Comparison of ENCODE assay signal across 9 cellular contexts in genomic region chr15:74958320-74958907, GRCh38. TPM values are rescaled to one million over a fixed set of nuclear protein-coding genes. Genes with fewer than 3 reads are reported as not detected.
DNase-seq lines count a peak whose midpoint lies in the region; ATAC-seq and TF ChIP-seq lines count a peak whose summit lies in the region.
"Had no signal": no experiment of that assay in that cellular context is flagged by ENCODE, and none has a peak within 500 bp of the region (broad histone marks: within the 10 kb centered on the region; RNA-seq: fewer than 3 reads in every experiment).

No MANE protein-coding gene starts in this region.

- H2AFZ ChIP-seq in trophoblast cell (ENCODE audit: insufficient read depth, low read length, poor library complexity) = no peak overlapping the region

- H3K79me1 ChIP-seq in trophoblast cell (ENCODE audit: low read length) = no peaks in the 10 kb centered on the region

- H3K79me2 ChIP-seq in trophoblast cell (ENCODE audit: control insufficient read depth, insufficient read depth, low read length, poor library complexity) = no peaks in the 10 kb centered on the region

- H4K91ac ChIP-seq in trophoblast cell (ENCODE audit: low read depth, low read length) = no peak overlapping the region

- H2AK5ac ChIP-seq in trophoblast cell (ENCODE audit: low read length) = no peak overlapping the region

- H3K9me3 ChIP-seq in RWPE2 (ENCODE audit: severe bottlenecking) (no peaks in the 10 kb centered on the region), trophoblast cell (ENCODE audit: insufficient read depth, low read depth, low read length) (peaks cover 4% of the 10 kb centered on the region), MG63 (no peaks in the 10 kb centered on the region)

- ATAC-seq in RWPE2 (ENCODE audit: low read depth) (no peak), GM19351 (IDR thresholded peaks at IDR 0.05; ENCODE audit: unreplicated experiment) (no peak), GM21367 (IDR thresholded peaks at IDR 0.05; ENCODE audit: unreplicated experiment) (no peak)

- no peak overlapping the region for H3K4ac ChIP-seq in trophoblast cell (ENCODE audit: low read depth, low read length)

- H3K4me3 ChIP-seq in RWPE2 (ENCODE audit: severe bottlenecking) (no peak overlapping the region), trophoblast cell (ENCODE audit: low read depth, low read length) (no peak overlapping the region), MG63 (no peak overlapping the region)

- peak; percentile 53 for DNase-seq in NCI-H2227 (lab: John Stamatoyannopoulos, UW; ENCODE audit: unreplicated experiment)
- DNase-seq in NCI-H2227 treated with DMSO at 0.1 percent for 48 hours (lab: John Stamatoyannopoulos, UW) = no peak
- peak; percentile 77 for DNase-seq in RWPE2 (ENCODE audit: low spot score)
- peak; percentile 43 for DNase-seq in glomerular visceral epithelial cell (ENCODE audit: extremely low spot score)
- peak; percentile 41 to 70 for DNase-seq in trophoblast cell
- no peak for DNase-seq in MG63

- H3K4me1 ChIP-seq in RWPE2 (ENCODE audit: insufficient read depth, poor library complexity, severe bottlenecking) (peaks cover 20% of the 10 kb centered on the region), trophoblast cell (ENCODE audit: control insufficient read depth in 1 of 2, insufficient read depth in 2 of 2, low read length in 2 of 2) (peaks cover 13 to 14% of the 10 kb centered on the region in 2 experiments)

- H2BK12ac ChIP-seq in trophoblast cell (ENCODE audit: low read length) = no peak overlapping the region

- no peak overlapping the region for H3K23ac ChIP-seq in trophoblast cell (ENCODE audit: low read length)

- H4K8ac ChIP-seq in trophoblast cell (ENCODE audit: low read depth, low read length) = no peak overlapping the region

- H2BK120ac ChIP-seq in trophoblast cell (ENCODE audit: insufficient read depth, low read length, poor library complexity) = no peak overlapping the region

- H3K36me3 ChIP-seq in RWPE2 (ENCODE audit: low read depth) (no peaks in the 10 kb centered on the region), trophoblast cell (ENCODE audit: control insufficient read depth in 1 of 2, insufficient read depth in 2 of 2, low read length in 2 of 2) (no peaks in the 10 kb centered on the region), MG63 (no peaks in the 10 kb centered on the region; the same call in 1 of the 2 replicates)

- H3K4me2 ChIP-seq in trophoblast cell (ENCODE audit: low read length) = peak overlapping the region; percentile 19

- no peak overlapping the region for H3K14ac ChIP-seq in trophoblast cell (ENCODE audit: low read length)

- no CpG with 5 or more reads among the region's 28 CpGs for WGBS in trophoblast cell (ENCODE audit: extremely low coverage, insufficient coverage, insufficient read length)

- no peak overlapping the region for H4K12ac ChIP-seq in trophoblast cell (ENCODE audit: low read depth, low read length)

- H3K18ac ChIP-seq in trophoblast cell (ENCODE audit: low read length) = no peak overlapping the region

- H3K27ac ChIP-seq in RWPE2 (ENCODE audit: poor library complexity, severe bottlenecking) (no peak overlapping the region), trophoblast cell (ENCODE audit: low read depth, low read length) (no peak overlapping the region)
- H3K27ac ChIP-seq: C4-2B had no signal

- H3K27me3 ChIP-seq in RWPE2 (ENCODE audit: insufficient read depth, poor library complexity, severe bottlenecking) (no peaks in the 10 kb centered on the region), trophoblast cell (ENCODE audit: insufficient read depth, low read length) (peaks cover 55% of the 10 kb centered on the region), MG63 (no peaks in the 10 kb centered on the region)

- no peak overlapping the region for H2BK5ac ChIP-seq in trophoblast cell (ENCODE audit: low read depth, low read length, poor library complexity)

- TF ChIP-seq CTCF in RWPE2 (IDR thresholded peaks at IDR 0.05; ENCODE audit: poor library complexity, severe bottlenecking) = no peak

- H3K9ac ChIP-seq in trophoblast cell (ENCODE audit: low read length) = no peak overlapping the region

RNA-seq across cellular contexts. Expression of gene RPP25, which starts 1.8 kb away (rescaled TPM):
- 0.19 and 0.22 TPM in 2 replicates for polyA plus RNA-seq in trophoblast cell (2013)
- 9.7 and 19.0 TPM in 2 replicates for total RNA-seq in MG63 (2014; rRNA removed; shearing (Covaris generic); ENCODE audit: low replicate concordance)

RNA-seq across cellular contexts. Expression of gene COX5A, which starts 20.5 kb away (rescaled TPM):
- 295 and 305 TPM in 2 replicates for polyA plus RNA-seq in trophoblast cell (2013)
- 343 and 426 TPM in 2 replicates for total RNA-seq in MG63 (2014; rRNA removed; shearing (Covaris generic); ENCODE audit: low replicate concordance)

RNA-seq across cellular contexts. Expression of gene SCAMP5, which starts 36.9 kb away (rescaled TPM):
- polyA plus RNA-seq in trophoblast cell (2013) = 3.7 and 4.3 TPM in 2 replicates
- 0.20 and 3.4 TPM in 2 replicates for total RNA-seq in MG63 (2014; rRNA removed; shearing (Covaris generic); ENCODE audit: low replicate concordance)

RNA-seq across cellular contexts. Expression of gene FAM219B, which starts 51.8 kb away (rescaled TPM):
- polyA plus RNA-seq in trophoblast cell (2013) = 27.1 and 29.6 TPM in 2 replicates
- 22.6 and 65.2 TPM in 2 replicates for total RNA-seq in MG63 (2014; rRNA removed; shearing (Covaris generic); ENCODE audit: low replicate concordance)

Comparison
In these comparisons a context has a peak if more than half of its experiments do, and no peak if none do; other contexts are left out.
1. DNase-seq: peak in NCI-H2227 (single experiment), RWPE2 (single experiment), glomerular visceral epithelial cell (single experiment) and trophoblast cell (2 of 2); none in NCI-H2227 treated with DMSO at 0.1 percent for 48 hours (single experiment) and MG63 (single experiment).